ENCODE assay signal across 29 cellular contexts in the genomic region with DNA sequence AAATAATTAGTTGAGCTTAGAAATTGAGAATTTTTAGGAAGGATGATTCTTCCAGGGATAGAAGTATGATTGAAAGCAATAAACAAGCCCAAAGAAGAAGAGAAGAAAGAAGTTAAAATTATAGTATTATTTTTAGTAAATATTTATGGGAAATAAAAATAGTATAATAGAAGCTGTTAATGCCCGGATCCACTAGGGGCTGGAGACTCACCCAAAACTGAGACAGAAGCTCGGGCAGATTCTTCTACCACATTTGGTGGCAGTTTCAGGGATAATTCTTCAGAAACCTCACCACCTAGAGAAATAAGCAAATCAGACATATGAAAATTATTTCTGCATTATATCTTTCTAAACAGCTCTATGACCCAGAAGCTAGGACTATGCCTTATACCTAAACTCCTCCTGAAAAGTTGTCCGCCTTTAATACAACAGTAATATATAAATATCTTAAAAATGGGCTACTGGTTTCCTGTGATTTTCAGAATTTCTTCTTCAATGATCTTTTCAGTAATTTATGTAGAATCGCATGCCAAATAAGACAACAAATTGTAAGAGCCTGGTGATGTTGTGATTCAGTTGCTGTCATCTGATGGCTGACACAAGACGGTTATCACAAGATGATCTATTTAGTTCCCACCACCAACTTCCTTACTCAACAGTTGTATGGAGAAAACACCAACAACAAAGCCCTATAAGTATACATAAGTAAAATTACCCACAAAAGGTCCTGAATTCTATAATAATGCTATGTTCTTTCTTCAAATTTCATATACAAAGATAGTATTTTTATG.
"Had no signal": no experiment of that assay in that cellular context is flagged by ENCODE, and none has a peak within 500 bp of the region (broad histone marks: within the 10 kb centered on the region; RNA-seq: fewer than 3 reads in every experiment).

No MANE protein-coding gene starts in this region.

- H3K4me3 ChIP-seq: left lung, lower lobe of right lung, neural progenitor cell, right atrium auricular region, skin epidermis, stomach, testis, thyroid gland, transverse colon, upper lobe of left lung, vagina had no signal

- H3K4me3 Mint-ChIP-seq: immature natural killer cell; naive thymus-derived CD8-positive, alpha-beta T cell; nephron; neural progenitor cell; stimulated activated naive B cell treated with anti-CD40 and anti-IgM and Interleukin-4, amounts not matched to agents 10 μg/mL and 1 μg/mL and 100 μg/mL, for 72 hours had no signal

- ATAC-seq: left colon; left lung; lower lobe of right lung; naive thymus-derived CD8-positive, alpha-beta T cell; sciatic nerve; stimulated activated naive B cell treated with anti-CD40 and anti-IgM and Interleukin-4, amounts not matched to agents 10 μg/mL and 1 μg/mL and 100 μg/mL, for 72 hours; stimulated activated naive CD8-positive, alpha-beta T cell treated with anti-CD3 and anti-CD28 coated beads, Interleukin-15, Interleukin-2, amounts not matched to agents 100 U/mL and 50 U/mL, for 24 hours had no signal

- H3K4me1 Mint-ChIP-seq: naive thymus-derived CD8-positive, alpha-beta T cell; nephron; neural progenitor cell; stimulated activated naive B cell treated with anti-CD40 and anti-IgM and Interleukin-4, amounts not matched to agents 10 μg/mL and 1 μg/mL and 100 μg/mL, for 72 hours had no signal

- H3K27ac Mint-ChIP-seq: immature natural killer cell; naive thymus-derived CD8-positive, alpha-beta T cell; nephron; neural progenitor cell; stimulated activated naive B cell treated with anti-CD40 and anti-IgM and Interleukin-4, amounts not matched to agents 10 μg/mL and 1 μg/mL and 100 μg/mL, for 72 hours had no signal

- H3K9ac ChIP-seq: neural progenitor cell, parathyroid adenoma had no signal

- H3K9me3 ChIP-seq: neutrophil, testis, thyroid gland had no signal

- H3K27ac ChIP-seq: left lung, lower lobe of right lung, neural progenitor cell, neutrophil, parathyroid adenoma, right atrium auricular region, skin epidermis, stomach, testis, thyroid gland, transverse colon, vagina had no signal

- DNase-seq: hypothalamus; immature natural killer cell; kidney; left colon; left lung; lower lobe of right lung; mammary epithelial cell; mesenchymal stem cell; naive thymus-derived CD8-positive, alpha-beta T cell; occipital lobe; stimulated activated CD4-positive, alpha-beta T cell treated with anti-CD3 and anti-CD28 coated beads, Interleukin-12 subunit alpha, Interleukin-12 subunit beta, amount 100 ng/mL, for 4 hours; stimulated activated CD4-positive, alpha-beta T cell treated with anti-CD3 and anti-CD28 coated beads, Interleukin-15, amount 100 ng/mL, for 24 hours; stimulated activated CD4-positive, alpha-beta T cell treated with anti-CD3 and anti-CD28 coated beads, Interleukin-2, amount 100 ng/mL, for 24 hours; stimulated activated CD4-positive, alpha-beta T cell treated with anti-CD3 and anti-CD28 coated beads, Interleukin-4, amount 100 ng/mL, for 1 hour; stimulated activated naive B cell treated with anti-CD40 and anti-IgM and Interleukin-4, amounts not matched to agents 10 μg/mL and 1 μg/mL and 100 μg/mL, for 72 hours; stimulated activated naive CD8-positive, alpha-beta T cell treated with anti-CD3 and anti-CD28 coated beads, Interleukin-15, Interleukin-2, amounts not matched to agents 100 U/mL and 50 U/mL, for 24 hours; stomach; testis; thyroid gland; transverse colon; upper lobe of left lung had no signal

- H3K4me1 ChIP-seq: left lung, lower lobe of right lung, neural progenitor cell, parathyroid adenoma, right atrium auricular region, testis, thyroid gland, transverse colon, vagina had no signal

- H3K36me3 ChIP-seq: neural progenitor cell, neutrophil had no signal

- H3K27me3 ChIP-seq: left lung, neural progenitor cell, neutrophil, right atrium auricular region, stomach, testis, thyroid gland, transverse colon, upper lobe of left lung, vagina had no signal
